In the genomic region with DNA sequence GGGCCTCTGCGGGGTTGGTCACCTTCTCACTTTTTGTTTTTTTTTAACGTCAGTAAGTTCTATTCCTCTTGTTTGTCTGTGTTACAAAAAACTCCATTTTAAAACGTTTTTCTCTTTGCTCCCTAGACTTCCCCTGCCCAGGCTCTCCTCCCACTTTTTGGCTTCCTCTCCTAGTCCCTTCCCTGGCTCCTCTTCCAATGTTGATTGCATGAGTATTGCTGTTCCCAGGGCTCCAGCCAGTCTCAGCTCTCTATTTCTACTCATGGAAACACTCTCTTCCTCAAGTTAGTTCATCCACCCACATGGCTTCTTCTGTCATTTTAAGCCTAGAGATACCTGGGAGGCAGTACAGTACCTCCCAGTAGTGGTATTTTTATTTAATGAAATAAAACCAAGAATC, we compare ENCODE assay signal across 34 cellular contexts.
"Had no signal": no experiment of that assay in that cellular context is flagged by ENCODE, and none has a peak within 500 bp of the region (broad histone marks: within the 10 kb centered on the region; RNA-seq: fewer than 3 reads in every experiment).

No MANE protein-coding gene starts in this region.

- H3K36me3 ChIP-seq: brain microvascular endothelial cell, MG63, Peyer's patch had no signal

- H3K4me1 ChIP-seq: Peyer's patch had no signal

- H3K27ac Mint-ChIP-seq: activated CD4-positive, alpha-beta T cell treated with anti-CD3 and anti-CD28 coated beads for 36 hours; activated CD4-positive, alpha-beta T cell treated with anti-CD3 and anti-CD28 coated beads, Interleukin-2, amount 10 ng/mL, durations not matched to agents 7 days and 5 days; activated CD8-positive, alpha-beta T cell treated with anti-CD3 and anti-CD28 coated beads, Interleukin-2, amount 10 ng/mL, durations not matched to agents 7 days and 5 days; activated naive CD4-positive, alpha-beta T cell treated with anti-CD3 and anti-CD28 coated beads, Interleukin-2, amount 50 U/mL, for 24 hours; activated T-cell treated with anti-CD3 and anti-CD28 coated beads, Interleukin-2, amount 50 U/mL, for 24 hours; activated T-helper 2 cell treated with anti-CD3 and anti-CD28 coated beads, Interferon-gamma antibody, Interleukin-2, Interleukin-4, amounts not matched to agents 10 μg/mL and 5 μg/mL and 100 μg/mL, durations not matched to agents 14 hours and 24 hours and 36 hours; T-helper 1 cell treated with Interleukin-12 subunit alpha and Interleukin-12 subunit beta and Interleukin-4 antibody, amounts not matched to agents 30 μg/mL and 1 μg/mL, for 36 hours; T-helper 2 cell treated with Interferon-gamma antibody and Interleukin-4, amounts not matched to agents 5 μg/mL and 100 μg/mL, for 36 hours; WTC11 had no signal

- DNase-seq: activated CD4-positive, alpha-beta T cell treated with anti-CD3 and anti-CD28 coated beads, Interleukin-2, amount 10 ng/mL, durations not matched to agents 7 days and 5 days; activated CD8-positive, alpha-beta T cell treated with anti-CD3 and anti-CD28 coated beads, Interleukin-2, amount 10 ng/mL, durations not matched to agents 7 days and 5 days; activated gamma-delta T cell; activated naive CD4-positive, alpha-beta T cell treated with Interleukin-2 at 50 U/mL for 16 hours; activated T-cell treated with anti-CD3 and anti-CD28 coated beads, Interleukin-2, amount 50 U/mL, for 24 hours; amniotic stem cell; aorta; brain microvascular endothelial cell; central memory CD4-positive, alpha-beta T cell; KG1; MG63; NCI-H1048; NCI-H1105 treated with DMSO at 0.1 percent for 48 hours; NCI-H1436; NCI-H1694; NCI-H1930; NCI-H2081 treated with DMSO at 0.1 percent for 48 hours; NCI-H226; NCI-H446 treated with DMSO at 0.1 percent for 48 hours; NCI-H524; NCI-H748 treated with DMSO at 0.1 percent for 48 hours; NK-92 treated with Interleukin-12 subunit alpha and Interleukin-12 subunit beta, amount 100 ng/mL, for 24 hours; PC-3; Peyer's patch; RPMI8226; SHP77 treated with DMSO at 0.1 percent for 48 hours had no signal

- H3K27me3 Mint-ChIP-seq: activated CD4-positive, alpha-beta T cell treated with anti-CD3 and anti-CD28 coated beads for 36 hours; activated CD4-positive, alpha-beta T cell treated with anti-CD3 and anti-CD28 coated beads, Interleukin-2, amount 10 ng/mL, durations not matched to agents 7 days and 5 days; activated naive CD4-positive, alpha-beta T cell treated with anti-CD3 and anti-CD28 coated beads, Interleukin-2, amount 50 U/mL, for 24 hours; activated T-cell treated with anti-CD3 and anti-CD28 coated beads, Interleukin-2, amount 50 U/mL, for 24 hours had no signal

- H3K4me1 Mint-ChIP-seq: activated CD4-positive, alpha-beta T cell treated with anti-CD3 and anti-CD28 coated beads, Interleukin-2, amount 10 ng/mL, durations not matched to agents 7 days and 5 days; activated naive CD4-positive, alpha-beta T cell treated with anti-CD3 and anti-CD28 coated beads, Interleukin-2, amount 50 U/mL, for 24 hours had no signal

- H3K4me3 ChIP-seq: MG63, Peyer's patch, SK-N-MC had no signal

- H3K27me3 ChIP-seq: brain microvascular endothelial cell, MG63, Peyer's patch had no signal

- H3K4me3 Mint-ChIP-seq: activated CD4-positive, alpha-beta T cell treated with anti-CD3 and anti-CD28 coated beads for 36 hours; activated CD4-positive, alpha-beta T cell treated with anti-CD3 and anti-CD28 coated beads, Interleukin-2, amount 10 ng/mL, durations not matched to agents 7 days and 5 days; activated CD8-positive, alpha-beta T cell treated with anti-CD3 and anti-CD28 coated beads, Interleukin-2, amount 10 ng/mL, durations not matched to agents 7 days and 5 days; activated naive CD4-positive, alpha-beta T cell treated with anti-CD3 and anti-CD28 coated beads, Interleukin-2, amount 50 U/mL, for 24 hours; activated T-cell treated with anti-CD3 and anti-CD28 coated beads, Interleukin-2, amount 50 U/mL, for 24 hours; T-helper 1 cell treated with Interleukin-12 subunit alpha and Interleukin-12 subunit beta and Interleukin-4 antibody, amounts not matched to agents 30 μg/mL and 1 μg/mL, for 36 hours; T-helper 2 cell treated with Interferon-gamma antibody and Interleukin-4, amounts not matched to agents 5 μg/mL and 100 μg/mL, for 36 hours; WTC11 had no signal

- H3K9me3 ChIP-seq: MG63 had no signal

- ATAC-seq: activated CD4-positive, alpha-beta T cell treated with anti-CD3 and anti-CD28 coated beads for 36 hours; activated CD4-positive, CD25-positive, alpha-beta regulatory T cell treated with anti-CD3 and anti-CD28 coated beads, Interleukin-2, amount 50 U/mL, for 24 hours; activated CD8-positive, alpha-beta T cell treated with anti-CD3 and anti-CD28 coated beads, Interleukin-2, amount 10 ng/mL, durations not matched to agents 7 days and 5 days; PC-3; WTC11 had no signal

- H3K27ac ChIP-seq: brain microvascular endothelial cell, Peyer's patch, SK-N-MC had no signal
